14 cellular contexts compared by ENCODE assay signal in the genomic region with DNA sequence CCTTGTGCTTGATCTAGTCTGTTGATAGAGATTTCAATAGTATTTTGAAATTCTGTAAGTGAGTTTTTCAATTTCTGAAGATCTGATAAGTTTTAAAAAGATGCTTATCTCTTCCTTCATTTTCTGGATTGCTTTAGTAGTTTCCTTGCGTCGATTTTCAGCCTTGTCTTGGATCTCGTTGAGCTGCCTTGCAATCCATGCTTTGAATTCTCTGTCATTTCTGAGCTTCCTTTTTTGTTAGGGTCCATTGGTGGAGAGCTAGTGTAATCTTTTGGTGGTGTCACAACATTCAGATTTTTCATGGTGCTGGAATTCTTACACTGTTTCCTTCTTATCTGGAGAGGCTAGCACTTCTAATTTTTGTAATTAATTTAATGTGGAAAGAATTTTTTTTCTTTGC.
DNase-seq lines count a peak whose midpoint lies in the region; ATAC-seq and TF ChIP-seq lines count a peak whose summit lies in the region.
"Had no signal": no experiment of that assay in that cellular context is flagged by ENCODE, and none has a peak within 500 bp of the region (broad histone marks: within the 10 kb centered on the region; RNA-seq: fewer than 3 reads in every experiment).

No MANE protein-coding gene starts in this region.

- 0 out of 2 replicates have a peak overlapping the region, but pooled peaks have one; percentile 23 for H3K27ac ChIP-seq in DND-41 (ENCODE audit: low read length)
- H3K27ac ChIP-seq: WERI-Rb-1 had no signal

- H3K36me3 ChIP-seq in DND-41 (ENCODE audit: insufficient read depth, low read length), result no peaks in the 10 kb centered on the region
- H3K36me3 ChIP-seq: left lung, stomach, tibial nerve, WERI-Rb-1 had no signal

- no peak for ATAC-seq in DND-41 (ENCODE audit: insufficient read depth, low read depth)
- no peak for ATAC-seq in activated T-helper 17 cell treated with anti-CD3 and anti-CD28 coated beads, Interleukin-2, amount 50 U/mL, for 72 hours (replicated peaks)
- no peak for ATAC-seq in natural killer cell treated with Interleukin-12 subunit alpha and Interleukin-12 subunit beta and Interleukin-15 and Interleukin-18, amount 100 ng/mL, for 72 hours

- no peaks in the 10 kb centered on the region for H3K27me3 Mint-ChIP-seq in activated T-cell treated with anti-CD3 and anti-CD28 coated beads, Interleukin-2, amount 50 U/mL, for 24 hours
- no peaks in the 10 kb centered on the region for H3K27me3 Mint-ChIP-seq in activated T-helper 17 cell treated with anti-CD3 and anti-CD28 coated beads, Interleukin-2, amount 50 U/mL, for 72 hours
- no peaks in the 10 kb centered on the region for H3K27me3 Mint-ChIP-seq in natural killer cell treated with Interleukin-12 subunit alpha and Interleukin-12 subunit beta and Interleukin-15 and Interleukin-18, amount 100 ng/mL, for 72 hours

- peaks cover 16% of the 10 kb centered on the region for H3K4me1 ChIP-seq in DND-41 (ENCODE audit: insufficient read depth, low read length)

- no peak overlapping the region; the same call in 1 of the 2 replicates for H2AFZ ChIP-seq in DND-41 (ENCODE audit: low read depth, low read length)

- TF ChIP-seq CTCF in DND-41 (IDR thresholded peaks at IDR 0.05; ENCODE audit: borderline replicate concordance, extremely low read depth, low read length, poor library complexity, severe bottlenecking), result no peak

- no peaks in the 10 kb centered on the region for H4K20me1 ChIP-seq in DND-41 (ENCODE audit: insufficient read depth, low read length)

- no peaks in the 10 kb centered on the region for H3K27me3 ChIP-seq in DND-41 (ENCODE audit: insufficient read depth, low read length, poor library complexity)
- H3K27me3 ChIP-seq: tibial nerve had no signal

- no peaks in the 10 kb centered on the region for H3K79me2 ChIP-seq in DND-41 (ENCODE audit: insufficient read depth, low read length)

- H3K9me3 ChIP-seq in DND-41 (ENCODE audit: insufficient read depth, low read length, severe bottlenecking), result no peaks in the 10 kb centered on the region
- H3K9me3 ChIP-seq: psoas muscle, stomach, tibial nerve had no signal

- no peak for DNase-seq in activated T-cell treated with anti-CD3 and anti-CD28 coated beads, Interleukin-2, amount 50 U/mL, for 24 hours
- no peak for DNase-seq in activated T-cell treated with anti-CD3 and anti-CD28 coated beads, Interleukin-2, amount 50 U/mL, for 48 hours
- DNase-seq in DND-41 (no peak), HuH-7.5 (ENCODE audit: low spot score) (no peak), EL (no peak), Kasumi-1 (lab: John Stamatoyannopoulos, UW) (no peak)
- DNase-seq in natural killer cell treated with Interleukin-12 subunit alpha and Interleukin-12 subunit beta and Interleukin-15 and Interleukin-18, amount 100 ng/mL, for 72 hours (ENCODE audit: low spot score), result no peak
- DNase-seq: NCI-H1048 had no signal

- no peak overlapping the region for H3K4me3 ChIP-seq in DND-41 (ENCODE audit: low read depth in 1 of 2, low read length in 2 of 2)

- H3K9me3 Mint-ChIP-seq in activated T-cell treated with anti-CD3 and anti-CD28 coated beads, Interleukin-2, amount 50 U/mL, for 24 hours, result no peaks in the 10 kb centered on the region
- no peaks in the 10 kb centered on the region for H3K9me3 Mint-ChIP-seq in activated T-helper 17 cell treated with anti-CD3 and anti-CD28 coated beads, Interleukin-2, amount 50 U/mL, for 72 hours
- H3K9me3 Mint-ChIP-seq in natural killer cell treated with Interleukin-12 subunit alpha and Interleukin-12 subunit beta and Interleukin-15 and Interleukin-18, amount 100 ng/mL, for 72 hours, result no peaks in the 10 kb centered on the region

- no peaks in the 10 kb centered on the region for H3K36me3 Mint-ChIP-seq in activated T-cell treated with anti-CD3 and anti-CD28 coated beads, Interleukin-2, amount 50 U/mL, for 24 hours (ENCODE audit: low read depth)
- H3K36me3 Mint-ChIP-seq in activated T-helper 17 cell treated with anti-CD3 and anti-CD28 coated beads, Interleukin-2, amount 50 U/mL, for 72 hours (ENCODE audit: low read depth), result no peaks in the 10 kb centered on the region
- H3K36me3 Mint-ChIP-seq in natural killer cell treated with Interleukin-12 subunit alpha and Interleukin-12 subunit beta and Interleukin-15 and Interleukin-18, amount 100 ng/mL, for 72 hours, result peaks cover 7% of the 10 kb centered on the region

- no peak overlapping the region for H3K4me3 Mint-ChIP-seq in activated T-cell treated with anti-CD3 and anti-CD28 coated beads, Interleukin-2, amount 50 U/mL, for 24 hours
- H3K4me3 Mint-ChIP-seq in activated T-helper 17 cell treated with anti-CD3 and anti-CD28 coated beads, Interleukin-2, amount 50 U/mL, for 72 hours, result peak overlapping the region; percentile 90
- peak overlapping the region; percentile 93 for H3K4me3 Mint-ChIP-seq in natural killer cell treated with Interleukin-12 subunit alpha and Interleukin-12 subunit beta and Interleukin-15 and Interleukin-18, amount 100 ng/mL, for 72 hours

- H3K27ac Mint-ChIP-seq in activated T-cell treated with anti-CD3 and anti-CD28 coated beads, Interleukin-2, amount 50 U/mL, for 24 hours, result peak overlapping the region; percentile 11
- H3K27ac Mint-ChIP-seq in activated T-helper 17 cell treated with anti-CD3 and anti-CD28 coated beads, Interleukin-2, amount 50 U/mL, for 72 hours, result peak overlapping the region; percentile 92
- peak overlapping the region; percentile 94 to 99 for H3K27ac Mint-ChIP-seq in natural killer cell treated with Interleukin-12 subunit alpha and Interleukin-12 subunit beta and Interleukin-15 and Interleukin-18, amount 100 ng/mL, for 72 hours

- no peak overlapping the region for H3K9ac ChIP-seq in DND-41 (ENCODE audit: low read depth, low read length)

- no peak overlapping the region for H3K4me2 ChIP-seq in DND-41 (ENCODE audit: insufficient read depth, low read length)

- peaks cover 37% of the 10 kb centered on the region for H3K4me1 Mint-ChIP-seq in activated T-cell treated with anti-CD3 and anti-CD28 coated beads, Interleukin-2, amount 50 U/mL, for 24 hours (ENCODE audit: low read depth)
- peaks cover 24% of the 10 kb centered on the region for H3K4me1 Mint-ChIP-seq in activated T-helper 17 cell treated with anti-CD3 and anti-CD28 coated beads, Interleukin-2, amount 50 U/mL, for 72 hours
- H3K4me1 Mint-ChIP-seq in natural killer cell treated with Interleukin-12 subunit alpha and Interleukin-12 subunit beta and Interleukin-15 and Interleukin-18, amount 100 ng/mL, for 72 hours (ENCODE audit: low read depth in 2 of 2), result peaks cover 34 to 42% of the 10 kb centered on the region in 2 donors

Comparison
In these comparisons a context has a peak if more than half of its experiments do, and no peak if none do; other contexts are left out.
1. H3K27ac Mint-ChIP-seq: peak in every context shown above with its lines; median percentile 96 in natural killer cell treated with Interleukin-12 subunit alpha and Interleukin-12 subunit beta and Interleukin-15 and Interleukin-18, amount 100 ng/mL, for 72 hours; 92 in activated T-helper 17 cell treated with anti-CD3 and anti-CD28 coated beads, Interleukin-2, amount 50 U/mL, for 72 hours; 11 in activated T-cell treated with anti-CD3 and anti-CD28 coated beads, Interleukin-2, amount 50 U/mL, for 24 hours.